1 cellular context compared by ENCODE assay signal in genomic region chr16:89217388-89218191, GRCh38.
TF ChIP-seq lines count a peak whose summit lies in the region.

ZNF778 (plus strand) TSS chr16:89217703; CDS start chr16:89221128, 3,425 bp downstream.

TF ChIP-seq in HepG2, 621 proteins besides CTCF, POLR2A, EP300 and RAD21 (continued from another document and continues in another):
- 0 out of 2 replicates have a peak, but pooled peaks have one; percentile 27 for TF ChIP-seq ONECUT2 (CRISPR knock-in tag; IDR thresholded peaks at IDR 0.05)
- no peak for TF ChIP-seq ZNF296 (CRISPR knock-in tag; conservative IDR thresholded peaks at IDR 0.05)
- peak; percentile 71 for TF ChIP-seq ZNF331 (CRISPR knock-in tag; IDR thresholded peaks at IDR 0.05)
- TF ChIP-seq CEBPG (CRISPR knock-in tag; IDR thresholded peaks at IDR 0.05): no peak; the same call in 1 of the 2 replicates
- TF ChIP-seq SNAPC4 (CRISPR knock-in tag; IDR thresholded peaks at IDR 0.05): no peak
- peak; percentile 92; the same call in 1 of the 2 replicates for TF ChIP-seq ZNF136 (CRISPR knock-in tag; IDR thresholded peaks at IDR 0.05; ENCODE audit: low read depth)
- TF ChIP-seq SYNCRIP (IDR thresholded peaks at IDR 0.05; ENCODE audit: insufficient read depth, low read depth, low read length): no peak
- 0 out of 2 replicates have a peak, but pooled peaks have one; percentile 50 for TF ChIP-seq ZNF264 (CRISPR knock-in tag; IDR thresholded peaks at IDR 0.05)
- TF ChIP-seq SMARCC2 (IDR thresholded peaks at IDR 0.05): no peak
- TF ChIP-seq ZNF775 (CRISPR knock-in tag; IDR thresholded peaks at IDR 0.05; ENCODE audit: borderline replicate concordance): no peak; the same call in 1 of the 2 replicates
- TF ChIP-seq ZNF512B (CRISPR knock-in tag; IDR thresholded peaks at IDR 0.05; ENCODE audit: borderline replicate concordance): no peak
- TF ChIP-seq RBM22 (optimal IDR thresholded peaks at IDR 0.05; ENCODE audit: low read length): no peak
- 0 out of 2 replicates have a peak, but pooled peaks have one; percentile 54 for TF ChIP-seq ZFP37 (CRISPR knock-in tag; IDR thresholded peaks at IDR 0.05; ENCODE audit: borderline replicate concordance)
- TF ChIP-seq, protein P1, sequence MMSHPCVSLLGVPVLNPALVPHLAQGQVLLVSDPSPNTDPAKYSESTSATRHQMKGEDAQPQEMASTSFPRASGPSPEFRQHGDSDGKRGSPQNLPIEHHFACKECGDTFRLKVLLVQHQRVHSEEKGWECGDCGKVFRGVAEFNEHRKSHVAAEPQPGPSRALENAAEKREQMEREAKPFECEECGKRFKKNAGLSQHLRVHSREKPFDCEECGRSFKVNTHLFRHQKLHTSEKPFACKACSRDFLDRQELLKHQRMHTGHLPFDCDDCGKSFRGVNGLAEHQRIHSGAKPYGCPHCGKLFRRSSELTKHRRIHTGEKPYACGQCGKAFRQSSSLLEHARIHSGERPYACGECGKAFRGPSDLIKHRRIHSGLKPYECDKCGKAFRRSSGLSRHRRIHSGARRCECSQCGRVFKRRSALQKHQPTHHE (CRISPR knock-in tag; IDR thresholded peaks at IDR 0.05; ENCODE audit: borderline replicate concordance): peak; percentile 85; the same call in 1 of the 2 replicates
- peak; percentile 81 for TF ChIP-seq SRY (CRISPR knock-in tag; IDR thresholded peaks at IDR 0.05)
- peak; percentile 87; the same call in 1 of the 2 replicates for TF ChIP-seq ZBTB1 (CRISPR knock-in tag; IDR thresholded peaks at IDR 0.05; ENCODE audit: borderline replicate concordance)
- TF ChIP-seq SOX5 (CRISPR knock-in tag; IDR thresholded peaks at IDR 0.05; ENCODE audit: borderline replicate concordance): no peak
- TF ChIP-seq, protein P2, sequence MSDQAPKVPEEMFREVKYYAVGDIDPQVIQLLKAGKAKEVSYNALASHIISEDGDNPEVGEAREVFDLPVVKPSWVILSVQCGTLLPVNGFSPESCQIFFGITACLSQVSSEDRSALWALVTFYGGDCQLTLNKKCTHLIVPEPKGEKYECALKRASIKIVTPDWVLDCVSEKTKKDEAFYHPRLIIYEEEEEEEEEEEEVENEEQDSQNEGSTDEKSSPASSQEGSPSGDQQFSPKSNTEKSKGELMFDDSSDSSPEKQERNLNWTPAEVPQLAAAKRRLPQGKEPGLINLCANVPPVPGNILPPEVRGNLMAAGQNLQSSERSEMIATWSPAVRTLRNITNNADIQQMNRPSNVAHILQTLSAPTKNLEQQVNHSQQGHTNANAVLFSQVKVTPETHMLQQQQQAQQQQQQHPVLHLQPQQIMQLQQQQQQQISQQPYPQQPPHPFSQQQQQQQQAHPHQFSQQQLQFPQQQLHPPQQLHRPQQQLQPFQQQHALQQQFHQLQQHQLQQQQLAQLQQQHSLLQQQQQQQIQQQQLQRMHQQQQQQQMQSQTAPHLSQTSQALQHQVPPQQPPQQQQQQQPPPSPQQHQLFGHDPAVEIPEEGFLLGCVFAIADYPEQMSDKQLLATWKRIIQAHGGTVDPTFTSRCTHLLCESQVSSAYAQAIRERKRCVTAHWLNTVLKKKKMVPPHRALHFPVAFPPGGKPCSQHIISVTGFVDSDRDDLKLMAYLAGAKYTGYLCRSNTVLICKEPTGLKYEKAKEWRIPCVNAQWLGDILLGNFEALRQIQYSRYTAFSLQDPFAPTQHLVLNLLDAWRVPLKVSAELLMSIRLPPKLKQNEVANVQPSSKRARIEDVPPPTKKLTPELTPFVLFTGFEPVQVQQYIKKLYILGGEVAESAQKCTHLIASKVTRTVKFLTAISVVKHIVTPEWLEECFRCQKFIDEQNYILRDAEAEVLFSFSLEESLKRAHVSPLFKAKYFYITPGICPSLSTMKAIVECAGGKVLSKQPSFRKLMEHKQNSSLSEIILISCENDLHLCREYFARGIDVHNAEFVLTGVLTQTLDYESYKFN (CRISPR knock-in tag; conservative IDR thresholded peaks at IDR 0.05): peak; percentile 61
- TF ChIP-seq KMT2B (CRISPR knock-in tag; IDR thresholded peaks at IDR 0.05): peak; percentile 96
- no peak for TF ChIP-seq TAF15 (IDR thresholded peaks at IDR 0.05; ENCODE audit: low read depth, low read length, poor library complexity, severe bottlenecking)
- TF ChIP-seq NR3C1 (CRISPR knock-in tag; IDR thresholded peaks at IDR 0.05): peak; percentile 83; the same call in 1 of the 2 replicates
- no peak for TF ChIP-seq ZNF589 (CRISPR knock-in tag; conservative IDR thresholded peaks at IDR 0.05)
- TF ChIP-seq MED8 (CRISPR knock-in tag; IDR thresholded peaks at IDR 0.05; ENCODE audit: insufficient replicate concordance): peak; percentile 80
- TF ChIP-seq POLR2G (IDR thresholded peaks at IDR 0.05; ENCODE audit: low read depth, low read length): peak; percentile 98
- TF ChIP-seq ARNT (IDR thresholded peaks at IDR 0.05): no peak
- TF ChIP-seq FOXM1 (CRISPR knock-in tag; IDR thresholded peaks at IDR 0.05): 0 out of 2 replicates have a peak, but pooled peaks have one; percentile 47
- peak; percentile 62 for TF ChIP-seq GFI1 (CRISPR knock-in tag; IDR thresholded peaks at IDR 0.05; ENCODE audit: borderline replicate concordance)
- peak; percentile 89; the same call in 1 of the 2 replicates for TF ChIP-seq ZNF44 (CRISPR knock-in tag; IDR thresholded peaks at IDR 0.05)
- TF ChIP-seq ELF4 (CRISPR knock-in tag; IDR thresholded peaks at IDR 0.05; ENCODE audit: borderline replicate concordance): peak; percentile 75; the same call in 1 of the 2 replicates
- TF ChIP-seq ZNF33B (CRISPR knock-in tag; IDR thresholded peaks at IDR 0.05): peak; percentile 86; the same call in 1 of the 2 replicates
- peak; percentile 87 for TF ChIP-seq ATF2 (CRISPR knock-in tag; IDR thresholded peaks at IDR 0.05)
- TF ChIP-seq TGIF2 (CRISPR knock-in tag; IDR thresholded peaks at IDR 0.05): peak; percentile 84
- TF ChIP-seq, protein P3, sequence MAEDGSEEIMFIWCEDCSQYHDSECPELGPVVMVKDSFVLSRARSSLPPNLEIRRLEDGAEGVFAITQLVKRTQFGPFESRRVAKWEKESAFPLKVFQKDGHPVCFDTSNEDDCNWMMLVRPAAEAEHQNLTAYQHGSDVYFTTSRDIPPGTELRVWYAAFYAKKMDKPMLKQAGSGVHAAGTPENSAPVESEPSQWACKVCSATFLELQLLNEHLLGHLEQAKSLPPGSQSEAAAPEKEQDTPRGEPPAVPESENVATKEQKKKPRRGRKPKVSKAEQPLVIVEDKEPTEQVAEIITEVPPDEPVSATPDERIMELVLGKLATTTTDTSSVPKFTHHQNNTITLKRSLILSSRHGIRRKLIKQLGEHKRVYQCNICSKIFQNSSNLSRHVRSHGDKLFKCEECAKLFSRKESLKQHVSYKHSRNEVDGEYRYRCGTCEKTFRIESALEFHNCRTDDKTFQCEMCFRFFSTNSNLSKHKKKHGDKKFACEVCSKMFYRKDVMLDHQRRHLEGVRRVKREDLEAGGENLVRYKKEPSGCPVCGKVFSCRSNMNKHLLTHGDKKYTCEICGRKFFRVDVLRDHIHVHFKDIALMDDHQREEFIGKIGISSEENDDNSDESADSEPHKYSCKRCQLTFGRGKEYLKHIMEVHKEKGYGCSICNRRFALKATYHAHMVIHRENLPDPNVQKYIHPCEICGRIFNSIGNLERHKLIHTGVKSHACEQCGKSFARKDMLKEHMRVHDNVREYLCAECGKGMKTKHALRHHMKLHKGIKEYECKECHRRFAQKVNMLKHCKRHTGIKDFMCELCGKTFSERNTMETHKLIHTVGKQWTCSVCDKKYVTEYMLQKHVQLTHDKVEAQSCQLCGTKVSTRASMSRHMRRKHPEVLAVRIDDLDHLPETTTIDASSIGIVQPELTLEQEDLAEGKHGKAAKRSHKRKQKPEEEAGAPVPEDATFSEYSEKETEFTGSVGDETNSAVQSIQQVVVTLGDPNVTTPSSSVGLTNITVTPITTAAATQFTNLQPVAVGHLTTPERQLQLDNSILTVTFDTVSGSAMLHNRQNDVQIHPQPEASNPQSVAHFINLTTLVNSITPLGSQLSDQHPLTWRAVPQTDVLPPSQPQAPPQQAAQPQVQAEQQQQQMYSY (CRISPR knock-in tag; IDR thresholded peaks at IDR 0.05): peak; percentile 48
- TF ChIP-seq, protein P4, sequence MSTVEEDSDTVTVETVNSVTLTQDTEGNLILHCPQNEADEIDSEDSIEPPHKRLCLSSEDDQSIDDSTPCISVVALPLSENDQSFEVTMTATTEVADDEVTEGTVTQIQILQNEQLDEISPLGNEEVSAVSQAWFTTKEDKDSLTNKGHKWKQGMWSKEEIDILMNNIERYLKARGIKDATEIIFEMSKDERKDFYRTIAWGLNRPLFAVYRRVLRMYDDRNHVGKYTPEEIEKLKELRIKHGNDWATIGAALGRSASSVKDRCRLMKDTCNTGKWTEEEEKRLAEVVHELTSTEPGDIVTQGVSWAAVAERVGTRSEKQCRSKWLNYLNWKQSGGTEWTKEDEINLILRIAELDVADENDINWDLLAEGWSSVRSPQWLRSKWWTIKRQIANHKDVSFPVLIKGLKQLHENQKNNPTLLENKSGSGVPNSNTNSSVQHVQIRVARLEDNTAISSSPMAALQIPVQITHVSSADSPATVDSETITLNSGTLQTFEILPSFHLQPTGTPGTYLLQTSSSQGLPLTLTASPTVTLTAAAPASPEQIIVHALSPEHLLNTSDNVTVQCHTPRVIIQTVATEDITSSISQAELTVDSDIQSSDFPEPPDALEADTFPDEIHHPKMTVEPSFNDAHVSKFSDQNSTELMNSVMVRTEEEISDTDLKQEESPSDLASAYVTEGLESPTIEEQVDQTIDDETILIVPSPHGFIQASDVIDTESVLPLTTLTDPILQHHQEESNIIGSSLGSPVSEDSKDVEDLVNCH (CRISPR knock-in tag; IDR thresholded peaks at IDR 0.05): no peak
